In genomic region chr4:115505326-115505725, GRCh38 we compare ENCODE assay signal across 8 cellular contexts.
"Had no signal": no experiment of that assay in that cellular context is flagged by ENCODE, and none has a peak within 500 bp of the region (broad histone marks: within the 10 kb centered on the region; RNA-seq: fewer than 3 reads in every experiment).

No MANE protein-coding gene starts in this region.

- ATAC-seq: HCT116 had no signal

- H3K4me3 Mint-ChIP-seq: H9, HFFc6 had no signal

- H3K27ac Mint-ChIP-seq: H9, HFFc6 had no signal

- H3K36me3 ChIP-seq: HAP-1 had no signal

- H3K27ac ChIP-seq: GM23248 had no signal

- H3K4me3 ChIP-seq: GM23248, HAP-1 had no signal

- H3K9me3 Mint-ChIP-seq: H9 had no signal

- H3K9me3 ChIP-seq: HAP-1 had no signal

- H3K4me1 ChIP-seq: HAP-1 had no signal

- H3K9ac ChIP-seq: GM23248 had no signal

- H3K4me1 Mint-ChIP-seq: H9 had no signal

- DNase-seq: GM23248, GOT3, H7, H9, HCEC 1CT, HFFc6 had no signal

- H2AFZ ChIP-seq: GM23248 had no signal
